In the genomic region with DNA sequence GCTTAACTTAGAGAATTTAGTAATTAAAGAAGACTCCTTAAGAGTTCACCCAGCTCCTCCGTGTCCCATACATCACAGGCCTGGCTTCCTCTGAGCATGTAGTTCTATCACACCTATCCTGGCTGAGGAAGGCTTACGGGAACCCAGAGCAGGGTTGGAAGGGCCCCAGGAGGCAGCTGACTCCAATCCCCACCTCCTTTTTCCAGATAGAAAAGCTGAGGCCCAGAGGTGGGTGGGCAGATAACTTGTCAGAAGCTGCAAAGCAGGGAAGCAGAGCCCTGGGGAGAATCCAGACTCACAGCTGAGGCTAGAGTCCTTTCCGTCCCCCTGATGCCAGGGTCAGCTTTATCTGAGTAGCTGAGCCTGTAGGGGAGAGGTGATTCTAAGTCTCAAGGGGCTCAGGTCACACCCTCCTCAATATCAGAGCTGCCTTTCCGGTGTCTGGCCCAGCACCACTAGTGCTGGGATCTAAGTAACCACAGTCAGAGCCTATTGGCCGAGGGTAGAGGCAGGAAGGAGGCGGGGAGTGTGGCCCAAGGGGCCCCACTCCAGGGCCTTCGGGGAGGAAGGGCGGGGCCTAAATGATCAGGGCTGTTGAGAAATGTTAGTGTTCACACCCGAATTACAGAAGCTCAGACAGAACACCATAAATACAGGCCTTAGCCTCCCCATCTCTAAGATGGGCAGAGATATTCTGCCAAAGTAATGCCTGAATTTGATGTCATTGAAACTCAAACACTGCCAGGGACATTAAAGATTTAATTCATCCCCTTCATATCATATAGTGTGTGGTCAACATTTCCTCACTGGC, we compare ENCODE assay signal across 9 cellular contexts. TPM values are rescaled to one million over a fixed set of nuclear protein-coding genes. Genes with fewer than 3 reads are reported as not detected.
DNase-seq lines count a peak whose midpoint lies in the region; ATAC-seq, FAIRE-seq and TF ChIP-seq lines count a peak whose summit lies in the region.
"Had no signal": no experiment of that assay in that cellular context is flagged by ENCODE, and none has a peak within 500 bp of the region (broad histone marks: within the 10 kb centered on the region; RNA-seq: fewer than 3 reads in every experiment).

No MANE protein-coding gene starts in this region.

- peaks cover 58% of the 10 kb centered on the region for H3K36me3 Mint-ChIP-seq in T-helper 2 cell treated with Interferon-gamma antibody and Interleukin-4, amounts not matched to agents 5 μg/mL and 100 μg/mL, for 36 hours (ENCODE audit: low read depth)
- H3K36me3 Mint-ChIP-seq in astrocyte (ENCODE audit: low read depth, unreplicated experiment): peaks cover 2% of the 10 kb centered on the region

- FAIRE-seq in astrocyte (lab: Jason Lieb, UNC): no peak
- FAIRE-seq: A204.1 had no signal

- H3K4me2 ChIP-seq in SK-N-SH: no peak overlapping the region
- peak overlapping the region; percentile 13 for H3K4me2 ChIP-seq in astrocyte (ENCODE audit: low read length)

- CTCF ChIA-PET in SK-N-SH (lab: Yijun Ruan, JAX): interaction anchor here (0.6 to 1.7 kb wide), 4 partner anchors 10 to 99 kb away, joined by 3 to 4 read pairs (median 3); a partner anchor contains a TSS

- no peaks in the 10 kb centered on the region for H3K9me2 ChIP-seq in SK-N-SH

- ATAC-seq in SK-N-SH treated with all-trans-retinoic acid at 6 μM for 48 hours (no peak; the same call in 2 of the 3 replicates), HG03378 (IDR thresholded peaks at IDR 0.05; ENCODE audit: unreplicated experiment) (peak; percentile 73), left lung (peak; percentile 97)

- 81% methylated on average over 8 of the region's 9 CpGs for WGBS in SK-N-SH (ENCODE audit: low lambda C conversion rate)

- DNase-seq in SK-N-SH: no peak
- DNase-seq in T-helper 2 cell treated with Interferon-gamma antibody and Interleukin-4, amounts not matched to agents 5 μg/mL and 100 μg/mL, for 36 hours (ENCODE audit: low spot score): peak; percentile 82
- DNase-seq in astrocyte (ENCODE audit: low read depth): no peak
- peak; percentile 90 to 92 for DNase-seq in left lung
- peak; percentile 70 for DNase-seq in stimulated activated CD8-positive, alpha-beta memory T cell treated with anti-CD3 and anti-CD28 coated beads, Interleukin-12 subunit alpha, Interleukin-12 subunit beta, amount 100 ng/mL, for 4 hours (ENCODE audit: low read depth)
- no peak for DNase-seq in NCI-H446 (lab: John Stamatoyannopoulos, UW)

- H3K4me1 Mint-ChIP-seq in T-helper 2 cell treated with Interferon-gamma antibody and Interleukin-4, amounts not matched to agents 5 μg/mL and 100 μg/mL, for 36 hours (ENCODE audit: low read depth): peaks cover 66% of the 10 kb centered on the region
- no peaks in the 10 kb centered on the region for H3K4me1 Mint-ChIP-seq in astrocyte (ENCODE audit: low read depth, unreplicated experiment)

- H3K27ac Mint-ChIP-seq in T-helper 2 cell treated with Interferon-gamma antibody and Interleukin-4, amounts not matched to agents 5 μg/mL and 100 μg/mL, for 36 hours: peak overlapping the region; percentile 94
- H3K27ac Mint-ChIP-seq in astrocyte (ENCODE audit: unreplicated experiment): no peak overlapping the region

- H3K4me3 Mint-ChIP-seq in T-helper 2 cell treated with Interferon-gamma antibody and Interleukin-4, amounts not matched to agents 5 μg/mL and 100 μg/mL, for 36 hours: peak overlapping the region; percentile 90
- H3K4me3 Mint-ChIP-seq in astrocyte (ENCODE audit: unreplicated experiment): no peak overlapping the region

- POLR2A ChIA-PET in SK-N-SH (lab: Yijun Ruan, JAX): no interaction called here

- no peaks in the 10 kb centered on the region for H3K9me3 Mint-ChIP-seq in T-helper 2 cell treated with Interferon-gamma antibody and Interleukin-4, amounts not matched to agents 5 μg/mL and 100 μg/mL, for 36 hours
- H3K9me3 Mint-ChIP-seq in astrocyte (ENCODE audit: unreplicated experiment): no peaks in the 10 kb centered on the region

- H4K20me1 ChIP-seq in SK-N-SH (ENCODE audit: insufficient read depth) (no peaks in the 10 kb centered on the region), astrocyte (ENCODE audit: insufficient read depth, low read length) (no peaks in the 10 kb centered on the region)

- H3K36me3 ChIP-seq in SK-N-SH (replicated peaks in 1 of 2; ENCODE audit: control insufficient read depth in 1 of 2, insufficient read depth in 2 of 2, low read length in 1 of 2) (no peaks in the 10 kb centered on the region), astrocyte (ENCODE audit: insufficient read depth, low read length) (no peaks in the 10 kb centered on the region), left lung (no peaks in the 10 kb centered on the region)

- H3K9me3 ChIP-seq in SK-N-SH (no peaks in the 10 kb centered on the region), astrocyte (ENCODE audit: insufficient read depth, low read depth, low read length) (no peaks in the 10 kb centered on the region), left lung (no peaks in the 10 kb centered on the region)

- H2AFZ ChIP-seq in SK-N-SH (ENCODE audit: low read depth) (0 out of 2 replicates have a peak overlapping the region, but pooled peaks have one; percentile 11), astrocyte (ENCODE audit: low read depth, low read length) (no peak overlapping the region)

- no peaks in the 10 kb centered on the region for H3K4me1 ChIP-seq in SK-N-SH (ENCODE audit: control insufficient read depth in 1 of 2, insufficient read depth in 2 of 2, low read depth in 1 of 2, low read length in 1 of 2)
- no peaks in the 10 kb centered on the region for H3K4me1 ChIP-seq in astrocyte (ENCODE audit: insufficient read depth, low read length)
- peaks cover 16 to 98% of the 10 kb centered on the region in 2 donors for H3K4me1 ChIP-seq in left lung

- H3K4me3 ChIP-seq in SK-N-SH (ENCODE audit: low read depth in 2 of 2, low read length in 1 of 2) (no peak overlapping the region), astrocyte (ENCODE audit: insufficient read depth, low read depth, low read length) (no peak overlapping the region), left lung (peak overlapping the region in 1 of 2 donors; percentile 24)

- H3K79me2 ChIP-seq in SK-N-SH (ENCODE audit: insufficient read depth) (no peaks in the 10 kb centered on the region), astrocyte (ENCODE audit: insufficient read depth, low read length) (no peaks in the 10 kb centered on the region)

- intact Hi-C loops in left lung (cut with DNase I): no loop called here

- TF ChIP-seq CTCF in SK-N-SH (IDR thresholded peaks at IDR 0.05) (no peak), astrocyte (IDR thresholded peaks at IDR 0.05; ENCODE audit: insufficient read depth, low read depth, low read length) (no peak), left lung (IDR thresholded peaks at IDR 0.05) (no peak)

- no peak for TF ChIP-seq EP300 in SK-N-SH (IDR thresholded peaks at IDR 0.05; ENCODE audit: borderline replicate concordance in 1 of 2, low read depth in 1 of 2, low read length in 1 of 2)

- H3K27ac ChIP-seq in SK-N-SH (ENCODE audit: low read depth in 2 of 2, low read length in 1 of 2): no peak overlapping the region
- no peak overlapping the region for H3K27ac ChIP-seq in astrocyte (ENCODE audit: low read depth, low read length)
- peak overlapping the region; percentile 75 to 94 for H3K27ac ChIP-seq in left lung

- no peak overlapping the region for H3K9ac ChIP-seq in SK-N-SH
- H3K9ac ChIP-seq in astrocyte (ENCODE audit: low read length): no peak overlapping the region

- no peaks in the 10 kb centered on the region for H3K27me3 Mint-ChIP-seq in T-helper 2 cell treated with Interferon-gamma antibody and Interleukin-4, amounts not matched to agents 5 μg/mL and 100 μg/mL, for 36 hours (ENCODE audit: low read depth)
- H3K27me3 Mint-ChIP-seq in astrocyte (ENCODE audit: low read depth, unreplicated experiment): peaks cover 5% of the 10 kb centered on the region

- TF ChIP-seq RAD21 in SK-N-SH (IDR thresholded peaks at IDR 0.05; ENCODE audit: low read length): no peak

- H3K27me3 ChIP-seq in SK-N-SH (ENCODE audit: insufficient read depth) (no peaks in the 10 kb centered on the region; the same call in 1 of the 2 replicates), astrocyte (ENCODE audit: insufficient read depth, low read length) (no peaks in the 10 kb centered on the region), left lung (no peaks in the 10 kb centered on the region)

- H3F3A ChIP-seq in SK-N-SH (replicated peaks; ENCODE audit: insufficient read depth): no peaks in the 10 kb centered on the region

TF ChIP-seq in SK-N-SH, 30 proteins besides CTCF, POLR2A, EP300 and RAD21 (continues in another document):
- TF ChIP-seq, protein P1, sequence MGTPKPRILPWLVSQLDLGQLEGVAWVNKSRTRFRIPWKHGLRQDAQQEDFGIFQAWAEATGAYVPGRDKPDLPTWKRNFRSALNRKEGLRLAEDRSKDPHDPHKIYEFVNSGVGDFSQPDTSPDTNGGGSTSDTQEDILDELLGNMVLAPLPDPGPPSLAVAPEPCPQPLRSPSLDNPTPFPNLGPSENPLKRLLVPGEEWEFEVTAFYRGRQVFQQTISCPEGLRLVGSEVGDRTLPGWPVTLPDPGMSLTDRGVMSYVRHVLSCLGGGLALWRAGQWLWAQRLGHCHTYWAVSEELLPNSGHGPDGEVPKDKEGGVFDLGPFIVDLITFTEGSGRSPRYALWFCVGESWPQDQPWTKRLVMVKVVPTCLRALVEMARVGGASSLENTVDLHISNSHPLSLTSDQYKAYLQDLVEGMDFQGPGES (IDR thresholded peaks at IDR 0.05; ENCODE audit: low read depth, low read length): no peak

TF ChIP-seq in SK-N-SH treated with all-trans-retinoic acid at 6 μM for 48 hours, 23 proteins besides CTCF, POLR2A, EP300 and RAD21 (continues in another document):
- no peak for TF ChIP-seq ZFP3 (CRISPR knock-in tag; IDR thresholded peaks at IDR 0.05)

RNA-seq across cellular contexts. Expression of a gene that starts 9.9 kb away (rescaled TPM):
- polyA plus RNA-seq in SK-N-SH (2012; rRNA removed): 0.38 and 0.54 TPM in 2 replicates
- 0.41 and 0.56 TPM in 2 replicates for polyA plus RNA-seq in SK-N-SH (2012; cell fraction: cytosol; rRNA removed)
- polyA plus RNA-seq in SK-N-SH (2012; cell fraction: nucleus; rRNA removed): 0.21 and 0.22 TPM in 2 replicates
- 2.0 and 4.1 TPM in 2 replicates for total RNA-seq in astrocyte
- 10 to 100 TPM; 34.6 to 66.4 TPM for total RNA-seq in left lung

RNA-seq across cellular contexts. Expression of a gene that starts 39.0 kb away (rescaled TPM):
- polyA plus RNA-seq in SK-N-SH (2012; rRNA removed): 8.0 and 10.2 TPM in 2 replicates
- 7.5 and 8.2 TPM in 2 replicates for polyA plus RNA-seq in SK-N-SH (2012; cell fraction: cytosol; rRNA removed)
- 4.2 and 4.7 TPM in 2 replicates for polyA plus RNA-seq in SK-N-SH (2012; cell fraction: nucleus; rRNA removed)
- total RNA-seq in astrocyte (19.5 and 23.4 TPM in 2 replicates), left lung (10 to 100 TPM; 66.1 to 70.0 TPM)

RNA-seq across cellular contexts. Expression of a gene that starts 56.4 kb away (rescaled TPM):
- 87.5 and 101 TPM in 2 replicates for polyA plus RNA-seq in SK-N-SH (2012; rRNA removed)
- 81.3 and 90.1 TPM in 2 replicates for polyA plus RNA-seq in SK-N-SH (2012; cell fraction: cytosol; rRNA removed)
- 83.3 and 89.2 TPM in 2 replicates for polyA plus RNA-seq in SK-N-SH (2012; cell fraction: nucleus; rRNA removed)
- total RNA-seq in astrocyte: 320 and 349 TPM in 2 replicates
- 100 to 1,000 TPM; 188 to 198 TPM for total RNA-seq in left lung

Comparison
In these comparisons a context has a peak if more than half of its experiments do, and no peak if none do; other contexts are left out.
1. DNase-seq: peak in T-helper 2 cell treated with Interferon-gamma antibody and Interleukin-4, amounts not matched to agents 5 μg/mL and 100 μg/mL, for 36 hours (single experiment), left lung (2 of 2) and stimulated activated CD8-positive, alpha-beta memory T cell treated with anti-CD3 and anti-CD28 coated beads, Interleukin-12 subunit alpha, Interleukin-12 subunit beta, amount 100 ng/mL, for 4 hours (single experiment); none in SK-N-SH (single experiment), astrocyte (single experiment) and NCI-H446 (0 of 2).
2. H3K27ac ChIP-seq: peak in left lung (2 of 2); none in SK-N-SH (0 of 2) and astrocyte (single experiment).